8 cellular contexts compared by ENCODE assay signal in the genomic region with DNA sequence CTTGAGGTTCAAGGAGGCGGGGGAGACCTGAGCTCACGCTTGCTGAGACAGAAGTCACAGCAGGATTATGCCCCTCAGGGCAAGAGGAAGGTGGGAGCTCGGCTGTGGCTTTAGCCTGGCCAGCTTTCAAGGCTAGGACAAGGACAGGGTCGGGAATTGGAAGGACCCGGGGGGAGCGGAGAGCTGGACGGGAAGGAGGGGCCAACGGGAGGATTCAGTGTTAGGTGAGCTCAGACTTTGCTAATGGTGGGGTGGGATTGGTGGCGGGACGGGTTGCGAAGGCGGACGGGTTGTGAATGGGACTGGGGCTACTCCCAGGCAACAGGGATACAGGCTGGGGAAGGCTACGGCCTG. TPM values are rescaled to one million over a fixed set of nuclear protein-coding genes. Genes with fewer than 3 reads are reported as not detected.
DNase-seq lines count a peak whose midpoint lies in the region; ATAC-seq and TF ChIP-seq lines count a peak whose summit lies in the region.

No MANE protein-coding gene starts in this region.

- DNase-seq in SK-N-SH: no peak
- DNase-seq in fibroblast of pulmonary artery (ENCODE audit: low read depth): no peak
- no peak for DNase-seq in GM19240 (ENCODE audit: insufficient read length, low spot score)
- DNase-seq in activated CD8-positive, alpha-beta memory T cell treated with anti-CD3 and anti-CD28 coated beads, Interleukin-2, amount 50 U/mL, for 48 hours: no peak
- no peak for DNase-seq in HuH-7.5 (ENCODE audit: low spot score)

- H3K4me3 ChIP-seq in GM12875 (ENCODE audit: low read depth, low read length) (peak overlapping the region; percentile 99), SK-N-SH (ENCODE audit: low read depth in 2 of 2, low read length in 1 of 2) (peak overlapping the region; percentile 70 to 85), fibroblast of pulmonary artery (replicated peaks; ENCODE audit: low read depth, low read length) (peak overlapping the region; percentile 74), rectal smooth muscle tissue (ENCODE audit: low read length) (peak overlapping the region; percentile 70)

- H3K36me3 ChIP-seq in SK-N-SH (replicated peaks in 1 of 2; ENCODE audit: control insufficient read depth in 1 of 2, insufficient read depth in 2 of 2, low read length in 1 of 2) (peaks cover 0 to 3% of the 10 kb centered on the region in 2 experiments), rectal smooth muscle tissue (ENCODE audit: control insufficient read depth, insufficient read depth, low read length) (no peaks in the 10 kb centered on the region)

- H3K4me1 ChIP-seq in SK-N-SH (ENCODE audit: control insufficient read depth in 1 of 2, insufficient read depth in 2 of 2, low read depth in 1 of 2, low read length in 1 of 2) (peaks cover 5 to 14% of the 10 kb centered on the region in 2 experiments; a peak in 2 of 4 replicates), rectal smooth muscle tissue (ENCODE audit: control insufficient read depth, insufficient read depth, low read length) (peaks cover 10% of the 10 kb centered on the region)

- peaks cover 42% of the 10 kb centered on the region for H3K79me2 ChIP-seq in SK-N-SH (ENCODE audit: insufficient read depth)

- CTCF ChIA-PET in SK-N-SH (lab: Yijun Ruan, JAX): interaction anchor here (1.4 to 3.8 kb wide), 7 partner anchors 10 to 138 kb away, joined by 5 to 30 read pairs (median 10); partner anchors contain the start of gene HSD17B10

- H3K4me2 ChIP-seq in SK-N-SH: peak overlapping the region; percentile 87

- H3K9ac ChIP-seq in SK-N-SH: peak overlapping the region; percentile 89
- peak overlapping the region; percentile 35 for H3K9ac ChIP-seq in rectal smooth muscle tissue (ENCODE audit: low read length)

- H3K27ac ChIP-seq in SK-N-SH (ENCODE audit: low read depth in 2 of 2, low read length in 1 of 2): peak overlapping the region; percentile 60 to 83; a peak in 3 of 4 replicates
- H3K27ac ChIP-seq in rectal smooth muscle tissue (ENCODE audit: low read depth, low read length): peak overlapping the region; percentile 49

- no peak for TF ChIP-seq CTCF in GM12875 (IDR thresholded peaks at IDR 0.05; ENCODE audit: borderline replicate concordance, insufficient read depth, low read depth, low read length)
- no peak for TF ChIP-seq CTCF in SK-N-SH (IDR thresholded peaks at IDR 0.05)
- TF ChIP-seq CTCF in fibroblast of pulmonary artery (IDR thresholded peaks at IDR 0.05; ENCODE audit: low read length, missing control alignments): no peak

- no peaks in the 10 kb centered on the region for H3K9me2 ChIP-seq in SK-N-SH

- no peak for TF ChIP-seq EP300 in SK-N-SH (IDR thresholded peaks at IDR 0.05; ENCODE audit: borderline replicate concordance in 1 of 2, low read depth in 1 of 2, low read length in 1 of 2)

- H3K9me3 ChIP-seq in SK-N-SH: no peaks in the 10 kb centered on the region

- 3% methylated on average over 13 of the region's 14 CpGs for WGBS in SK-N-SH (ENCODE audit: low lambda C conversion rate)

- no peak for TF ChIP-seq RAD21 in SK-N-SH (IDR thresholded peaks at IDR 0.05; ENCODE audit: low read length)

- no peaks in the 10 kb centered on the region for H3F3A ChIP-seq in SK-N-SH (replicated peaks; ENCODE audit: insufficient read depth)

- POLR2A ChIA-PET in SK-N-SH (lab: Yijun Ruan, JAX): interaction anchor here (0.6 to 1.6 kb wide), 4 partner anchors 12 to 1059 kb away, joined by 4 to 8 read pairs (median 5); partner anchors contain the start of gene HSD17B10

- H3K27me3 ChIP-seq in SK-N-SH (ENCODE audit: insufficient read depth) (no peaks in the 10 kb centered on the region), rectal smooth muscle tissue (ENCODE audit: control insufficient read depth, insufficient read depth, low read length) (no peaks in the 10 kb centered on the region)

- no peak for ATAC-seq in HG03280 (IDR thresholded peaks at IDR 0.05; ENCODE audit: unreplicated experiment)

- H4K20me1 ChIP-seq in SK-N-SH (ENCODE audit: insufficient read depth): peaks cover 18% of the 10 kb centered on the region

- H2AFZ ChIP-seq in SK-N-SH (ENCODE audit: low read depth): peak overlapping the region; percentile 84

TF ChIP-seq in SK-N-SH, 30 proteins besides CTCF, POLR2A, EP300 and RAD21:
- TF ChIP-seq RFX5 (IDR thresholded peaks at IDR 0.05; ENCODE audit: low read length): no peak

RNA-seq across cellular contexts. Expression of gene RIBC1, which starts 0.2 kb away (rescaled TPM):
- 0.33 and 0.45 TPM in 2 replicates for polyA plus RNA-seq in SK-N-SH (2012; rRNA removed)
- polyA plus RNA-seq in SK-N-SH (2012; cell fraction: cytosol; rRNA removed): 0.54 and 0.67 TPM in 2 replicates
- 0.69 and 1.4 TPM in 2 replicates for polyA plus RNA-seq in SK-N-SH (2012; cell fraction: nucleus; rRNA removed)

RNA-seq across cellular contexts. Expression of gene SMC1A, which starts 0.4 kb away (rescaled TPM):
- 34.6 and 34.9 TPM in 2 replicates for polyA plus RNA-seq in SK-N-SH (2012; rRNA removed)
- 33.3 and 36.4 TPM in 2 replicates for polyA plus RNA-seq in SK-N-SH (2012; cell fraction: cytosol; rRNA removed)
- polyA plus RNA-seq in SK-N-SH (2012; cell fraction: nucleus; rRNA removed): 36.0 and 47.8 TPM in 2 replicates

RNA-seq across cellular contexts. Expression of gene HSD17B10, which starts 11.3 kb away (rescaled TPM):
- 157 and 188 TPM in 2 replicates for polyA plus RNA-seq in SK-N-SH (2012; rRNA removed)
- polyA plus RNA-seq in SK-N-SH (2012; cell fraction: cytosol; rRNA removed): 106 and 147 TPM in 2 replicates
- polyA plus RNA-seq in SK-N-SH (2012; cell fraction: nucleus; rRNA removed): 97.2 and 133 TPM in 2 replicates
